ENCODE assay signal across 7 cellular contexts in the genomic region with DNA sequence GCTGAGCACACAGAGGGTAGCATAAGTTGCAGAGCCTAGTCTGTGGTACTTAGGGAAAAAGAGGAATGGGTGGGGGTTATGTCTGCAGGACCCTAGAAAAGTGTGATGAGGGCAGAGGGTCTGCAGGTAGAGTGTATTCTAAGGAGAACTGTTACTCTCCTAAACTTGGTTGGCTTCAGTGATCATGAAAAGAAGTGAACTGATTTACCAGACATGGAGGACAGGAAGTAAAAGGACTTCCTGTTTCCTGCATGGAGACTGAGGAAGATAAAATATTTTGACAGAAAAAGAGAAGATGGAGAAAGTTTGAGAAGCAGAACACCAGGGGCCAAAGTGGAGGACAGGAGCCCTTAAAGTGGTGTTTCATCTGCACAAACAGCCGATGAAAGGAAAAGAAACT.
DNase-seq lines count a peak whose midpoint lies in the region; ATAC-seq and TF ChIP-seq lines count a peak whose summit lies in the region.
"Not testable (repeated sequence)": the region's sequence is repeated elsewhere in the genome, so short reads cannot be mapped to it uniquely, and the experiment has no call there.

No MANE protein-coding gene starts in this region.

- H3K4me3 Mint-ChIP-seq in activated CD4-positive, alpha-beta T cell treated with anti-CD3 and anti-CD28 coated beads for 36 hours = peak overlapping the region; percentile 68
- H3K4me3 Mint-ChIP-seq in activated T-cell treated with anti-CD3 and anti-CD28 coated beads, Interleukin-2, amount 50 U/mL, for 4 hours = peak overlapping the region; percentile 7
- H3K4me3 Mint-ChIP-seq in activated naive CD8-positive, alpha-beta T cell = peak overlapping the region; percentile 76
- peak overlapping the region in 2 of 5 donors; percentile 14 to 44 for H3K4me3 Mint-ChIP-seq in immature natural killer cell
- H3K4me3 Mint-ChIP-seq in stimulated activated memory B cell treated with anti-CD40 and anti-IgM and Interleukin-4, amounts not matched to agents 10 μg/mL and 1 μg/mL and 100 μg/mL, for 72 hours = peak overlapping the region; percentile 49

- H3K27ac Mint-ChIP-seq in activated CD4-positive, alpha-beta T cell treated with anti-CD3 and anti-CD28 coated beads for 36 hours = peak overlapping the region; percentile 91
- peak overlapping the region; percentile 83 for H3K27ac Mint-ChIP-seq in activated naive CD8-positive, alpha-beta T cell
- peak overlapping the region in 4 of 6 donors; percentile 21 to 82 (median 71) for H3K27ac Mint-ChIP-seq in immature natural killer cell
- H3K27ac Mint-ChIP-seq in stimulated activated memory B cell treated with anti-CD40 and anti-IgM and Interleukin-4, amounts not matched to agents 10 μg/mL and 1 μg/mL and 100 μg/mL, for 72 hours = not testable (repeated sequence)

- H3K36me3 Mint-ChIP-seq in activated CD4-positive, alpha-beta T cell treated with anti-CD3 and anti-CD28 coated beads for 36 hours (ENCODE audit: low read depth); activated T-cell treated with anti-CD3 and anti-CD28 coated beads, Interleukin-2, amount 50 U/mL, for 4 hours (ENCODE audit: insufficient read depth); activated naive CD8-positive, alpha-beta T cell; immature natural killer cell; stimulated activated memory B cell treated with anti-CD40 and anti-IgM and Interleukin-4, amounts not matched to agents 10 μg/mL and 1 μg/mL and 100 μg/mL, for 72 hours: not testable (repeated sequence)

- not testable (repeated sequence) for H4K20me1 ChIP-seq in DND-41 (ENCODE audit: insufficient read depth, low read length)

- not testable (repeated sequence) for H3K9me3 Mint-ChIP-seq in activated CD4-positive, alpha-beta T cell treated with anti-CD3 and anti-CD28 coated beads for 36 hours (ENCODE audit: low read depth); activated T-cell treated with anti-CD3 and anti-CD28 coated beads, Interleukin-2, amount 50 U/mL, for 4 hours; activated naive CD8-positive, alpha-beta T cell (ENCODE audit: low read depth); immature natural killer cell; stimulated activated memory B cell treated with anti-CD40 and anti-IgM and Interleukin-4, amounts not matched to agents 10 μg/mL and 1 μg/mL and 100 μg/mL, for 72 hours

- POLR2A ChIA-PET in activated CD4-positive, alpha-beta T cell treated with anti-CD3 and anti-CD28 coated beads for 36 hours (lab: Charles Lee) = not testable (repeated sequence)

- intact Hi-C loops in activated CD4-positive, alpha-beta T cell treated with anti-CD3 and anti-CD28 coated beads for 36 hours (cut with DNase I, micrococcal nuclease) = loop anchor here (2.0 to 5.0 kb wide), 2 partner anchors 24 to 321 kb away; no protein-coding TSS in a partner anchor

- peak overlapping the region; percentile 61 for H2AFZ ChIP-seq in DND-41 (ENCODE audit: low read depth, low read length)

- peaks cover 53% of the 10 kb centered on the region for H3K4me1 Mint-ChIP-seq in activated CD4-positive, alpha-beta T cell treated with anti-CD3 and anti-CD28 coated beads for 36 hours
- H3K4me1 Mint-ChIP-seq in activated T-cell treated with anti-CD3 and anti-CD28 coated beads, Interleukin-2, amount 50 U/mL, for 4 hours (ENCODE audit: low read depth) = peaks cover 47% of the 10 kb centered on the region
- peaks cover 39% of the 10 kb centered on the region for H3K4me1 Mint-ChIP-seq in activated naive CD8-positive, alpha-beta T cell (ENCODE audit: low read depth)
- H3K4me1 Mint-ChIP-seq in immature natural killer cell = peaks cover 39 to 52% of the 10 kb centered on the region in 2 donors
- H3K4me1 Mint-ChIP-seq in stimulated activated memory B cell treated with anti-CD40 and anti-IgM and Interleukin-4, amounts not matched to agents 10 μg/mL and 1 μg/mL and 100 μg/mL, for 72 hours = not testable (repeated sequence)

- CTCF ChIA-PET in activated CD4-positive, alpha-beta T cell treated with anti-CD3 and anti-CD28 coated beads for 36 hours (lab: Charles Lee) = interaction anchor here (0.6 to 0.7 kb wide), 4 partner anchors 9 to 70 kb away, joined by 3 to 6 read pairs (median 4); no protein-coding TSS in a partner anchor

- not testable (repeated sequence) for H3K27me3 ChIP-seq in DND-41 (ENCODE audit: insufficient read depth, low read length, poor library complexity)

- not testable (repeated sequence) for TF ChIP-seq CTCF in DND-41 (IDR thresholded peaks at IDR 0.05; ENCODE audit: borderline replicate concordance, extremely low read depth, low read length, poor library complexity, severe bottlenecking)

- H3K9me3 ChIP-seq in DND-41 (ENCODE audit: insufficient read depth, low read length, severe bottlenecking) = not testable (repeated sequence)

- not testable (repeated sequence) for H3K79me2 ChIP-seq in DND-41 (ENCODE audit: insufficient read depth, low read length)

- ATAC-seq in DND-41 (ENCODE audit: insufficient read depth, low read depth) = 0 out of 3 replicates have a peak, but pooled peaks have one; percentile 22
- not testable (repeated sequence) for ATAC-seq in activated CD4-positive, alpha-beta T cell treated with anti-CD3 and anti-CD28 coated beads for 36 hours; activated T-cell treated with anti-CD3 and anti-CD28 coated beads, Interleukin-2, amount 50 U/mL, for 4 hours; stimulated activated memory B cell treated with anti-CD40 and anti-IgM and Interleukin-4, amounts not matched to agents 10 μg/mL and 1 μg/mL and 100 μg/mL, for 72 hours

- H3K4me3 ChIP-seq in DND-41 (ENCODE audit: low read depth in 1 of 2, low read length in 2 of 2) = not testable (repeated sequence)

- H3K36me3 ChIP-seq in DND-41 (ENCODE audit: insufficient read depth, low read length) = not testable (repeated sequence)

- H3K4me2 ChIP-seq in DND-41 (ENCODE audit: insufficient read depth, low read length) = peak overlapping the region; percentile 36; the same call in 1 of the 2 replicates

- H3K27me3 Mint-ChIP-seq in activated CD4-positive, alpha-beta T cell treated with anti-CD3 and anti-CD28 coated beads for 36 hours; activated T-cell treated with anti-CD3 and anti-CD28 coated beads, Interleukin-2, amount 50 U/mL, for 4 hours (ENCODE audit: low read depth); activated naive CD8-positive, alpha-beta T cell; stimulated activated memory B cell treated with anti-CD40 and anti-IgM and Interleukin-4, amounts not matched to agents 10 μg/mL and 1 μg/mL and 100 μg/mL, for 72 hours: not testable (repeated sequence)
- peaks cover 7 to 17% (median 17%) of the 10 kb centered on the region in 3 donors for H3K27me3 Mint-ChIP-seq in immature natural killer cell (ENCODE audit: low read depth in 3 of 3)

- peak overlapping the region; percentile 59 for H3K27ac ChIP-seq in DND-41 (ENCODE audit: low read length)

- not testable (repeated sequence) for H3K9ac ChIP-seq in DND-41 (ENCODE audit: low read depth, low read length)

- not testable (repeated sequence) for DNase-seq in DND-41; activated CD4-positive, alpha-beta T cell treated with anti-CD3 and anti-CD28 coated beads for 36 hours; activated T-cell treated with anti-CD3 and anti-CD28 coated beads, Interleukin-2, amount 50 U/mL, for 4 hours; immature natural killer cell
- peak; percentile 6 for DNase-seq in MV-4-11 (lab: John Stamatoyannopoulos, UW)

- H3K4me1 ChIP-seq in DND-41 (ENCODE audit: insufficient read depth, low read length) = peaks cover 76% of the 10 kb centered on the region
